37 cellular contexts compared by ENCODE assay signal in genomic region chr12:15000575-15000974, GRCh38. TPM values are rescaled to one million over a fixed set of nuclear protein-coding genes. Genes with fewer than 3 reads are reported as not detected.
"Had no signal": no experiment of that assay in that cellular context is flagged by ENCODE, and none has a peak within 500 bp of the region (broad histone marks: within the 10 kb centered on the region; RNA-seq: fewer than 3 reads in every experiment).

No MANE protein-coding gene starts in this region.

- H3K9me3 Mint-ChIP-seq: activated CD4-positive, alpha-beta memory T cell treated with anti-CD3 and anti-CD28 coated beads for 36 hours; activated naive CD4-positive, alpha-beta T cell treated with anti-CD3 and anti-CD28 coated beads for 36 hours; activated naive CD4-positive, alpha-beta T cell treated with anti-CD3 and anti-CD28 coated beads, Interleukin-2, amount 50 U/mL, for 72 hours; activated T-cell treated with anti-CD3 and anti-CD28 coated beads, Interleukin-2, amount 50 U/mL, for 4 hours; activated T-helper 1 cell treated with anti-CD3 and anti-CD28 coated beads, Interleukin-12 subunit alpha, Interleukin-12 subunit beta, Interleukin-2, Interleukin-4 antibody, amounts not matched to agents 30 ng/mL and 10 ng/mL and 1 ng/mL, durations not matched to agents 14 hours and 24 hours and 36 hours; WTC11 had no signal

- H3K9me3 ChIP-seq: adrenal gland, body of pancreas, breast epithelium, Peyer's patch, SJSA1 had no signal

- DNase-seq: activated CD4-positive, alpha-beta memory T cell treated with anti-CD3 and anti-CD28 coated beads for 36 hours; activated CD4-positive, alpha-beta T cell treated with anti-CD3 and anti-CD28 coated beads for 36 hours; activated CD4-positive, alpha-beta T cell treated with anti-CD3 and anti-CD28 coated beads, Interleukin-2, amount 50 U/mL, for 1 hour; activated CD8-positive, alpha-beta memory T cell treated with anti-CD3 and anti-CD28 coated beads, Interleukin-2, amount 50 U/mL, for 4 hours; activated gamma-delta T cell treated with Interleukin-2 at 50 U/mL for 16 hours; activated naive CD4-positive, alpha-beta T cell treated with anti-CD3 and anti-CD28 coated beads for 36 hours; activated T-cell treated with anti-CD3 and anti-CD28 coated beads for 4 hours; activated T-cell treated with anti-CD3 and anti-CD28 coated beads, Interleukin-2, amount 50 U/mL, for 4 hours; adrenal gland; body of pancreas; KG1; MM.1S; MV-4-11; NCI-H1092; NCI-H1436 treated with DMSO at 0.1 percent for 48 hours; NCI-H1694 treated with DMSO at 0.1 percent for 48 hours; NCI-H2029; NCI-H510A; NCI-H526; NCI-H748 treated with DMSO at 0.1 percent for 48 hours; NK-92 treated with Interleukin-12 subunit alpha and Interleukin-12 subunit beta, amount 100 ng/mL, for 24 hours; PC-3; Peyer's patch; RPMI8226; SHP77 treated with DMSO at 0.1 percent for 48 hours; SW 1271; T1000 had no signal

- H3K27ac ChIP-seq: body of pancreas, SJSA1 had no signal

- H3K27ac Mint-ChIP-seq: activated CD4-positive, alpha-beta memory T cell treated with anti-CD3 and anti-CD28 coated beads for 36 hours; activated CD4-positive, alpha-beta T cell treated with anti-CD3 and anti-CD28 coated beads for 36 hours; activated naive CD4-positive, alpha-beta T cell treated with anti-CD3 and anti-CD28 coated beads for 36 hours; activated naive CD4-positive, alpha-beta T cell treated with anti-CD3 and anti-CD28 coated beads, Interleukin-2, amount 50 U/mL, for 72 hours; activated T-helper 1 cell treated with anti-CD3 and anti-CD28 coated beads, Interleukin-12 subunit alpha, Interleukin-12 subunit beta, Interleukin-2, Interleukin-4 antibody, amounts not matched to agents 30 ng/mL and 10 ng/mL and 1 ng/mL, durations not matched to agents 14 hours and 24 hours and 36 hours; WTC11 had no signal

- H3K4me1 ChIP-seq: breast epithelium, SJSA1 had no signal

- H3K27me3 ChIP-seq: adrenal gland, body of pancreas, breast epithelium, Peyer's patch had no signal

- H3K36me3 ChIP-seq: adrenal gland, breast epithelium, Peyer's patch, SJSA1 had no signal

- H3K36me3 Mint-ChIP-seq: activated CD4-positive, alpha-beta memory T cell treated with anti-CD3 and anti-CD28 coated beads for 36 hours; activated naive CD4-positive, alpha-beta T cell treated with anti-CD3 and anti-CD28 coated beads, Interleukin-2, amount 50 U/mL, for 72 hours; WTC11 had no signal

- H3K4me3 Mint-ChIP-seq: activated CD4-positive, alpha-beta memory T cell treated with anti-CD3 and anti-CD28 coated beads for 36 hours; activated CD4-positive, alpha-beta T cell treated with anti-CD3 and anti-CD28 coated beads for 36 hours; activated naive CD4-positive, alpha-beta T cell treated with anti-CD3 and anti-CD28 coated beads for 36 hours; activated T-cell treated with anti-CD3 and anti-CD28 coated beads, Interleukin-2, amount 50 U/mL, for 4 hours; activated T-helper 1 cell treated with anti-CD3 and anti-CD28 coated beads, Interleukin-12 subunit alpha, Interleukin-12 subunit beta, Interleukin-2, Interleukin-4 antibody, amounts not matched to agents 30 ng/mL and 10 ng/mL and 1 ng/mL, durations not matched to agents 14 hours and 24 hours and 36 hours; WTC11 had no signal

- H3K4me3 ChIP-seq: adrenal gland, body of pancreas, breast epithelium, Peyer's patch, SJSA1 had no signal

RNA-seq across cellular contexts. Expression of gene PDE6H, which starts 27.7 kb away (rescaled TPM):
- total RNA-seq: activated CD4-positive, alpha-beta memory T cell treated with anti-CD3 and anti-CD28 coated beads for 36 hours; activated naive CD4-positive, alpha-beta T cell treated with anti-CD3 and anti-CD28 coated beads for 36 hours; activated naive CD4-positive, alpha-beta T cell treated with anti-CD3 and anti-CD28 coated beads, Interleukin-2, amount 50 U/mL, for 72 hours; activated T-cell treated with anti-CD3 and anti-CD28 coated beads, Interleukin-2, amount 50 U/mL, for 4 hours; activated T-helper 1 cell treated with anti-CD3 and anti-CD28 coated beads, Interleukin-12 subunit alpha, Interleukin-12 subunit beta, Interleukin-2, Interleukin-4 antibody, amounts not matched to agents 30 ng/mL and 10 ng/mL and 1 ng/mL, durations not matched to agents 14 hours and 24 hours and 36 hours; astrocyte; body of pancreas; breast epithelium; cardiac septum; LHCN-M2; PC-3; Peyer's patch; SJSA1; T-helper 1 cell treated with Interleukin-12 subunit alpha and Interleukin-12 subunit beta and Interleukin-4 antibody, amounts not matched to agents 30 ng/mL and 1 ng/mL, for 36 hours; T-helper 2 cell treated with Interferon-gamma antibody and Interleukin-4, amounts not matched to agents 100 ng/mL and 5 ng/mL, for 36 hours; WTC11 had no signal
